17 cellular contexts compared by ENCODE assay signal in the genomic region with DNA sequence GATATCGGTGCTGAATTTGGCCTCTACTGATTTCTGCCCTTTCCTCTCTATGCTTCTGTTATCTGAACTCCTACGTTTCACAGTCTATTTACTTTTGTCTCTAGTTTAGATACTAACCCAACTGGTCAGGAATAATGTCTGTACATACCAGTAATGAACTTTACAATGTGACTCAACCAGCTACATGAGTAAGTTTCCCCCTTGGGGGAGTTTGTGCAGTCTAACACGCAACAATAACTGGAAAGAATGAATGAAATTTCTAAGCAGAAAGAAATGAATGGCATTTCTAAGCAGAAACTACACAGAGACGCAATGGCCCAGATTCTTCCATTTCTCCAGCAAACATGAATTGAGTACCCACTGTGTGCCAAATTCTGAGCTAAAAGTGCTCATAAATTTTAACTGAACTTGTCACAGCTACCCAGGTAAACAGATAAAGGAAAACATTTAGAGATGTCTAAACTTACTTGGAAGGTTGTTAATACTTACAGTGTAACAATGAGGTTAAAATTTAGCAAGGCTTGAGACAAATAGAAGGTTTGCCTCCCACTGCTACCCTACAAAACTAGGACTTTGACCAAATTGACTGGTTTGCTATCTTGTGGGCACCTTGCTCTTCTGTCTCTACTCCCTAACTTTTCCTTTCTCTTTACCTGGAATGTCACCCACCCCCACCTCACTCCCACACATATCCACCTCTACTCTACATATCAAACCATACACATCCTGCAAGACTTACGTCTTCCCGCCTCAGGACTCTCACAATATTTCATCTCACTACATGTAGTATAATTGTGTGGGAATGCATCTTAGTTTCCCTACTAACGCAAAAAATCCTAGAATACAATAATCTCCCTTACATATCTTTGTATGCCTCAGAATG. TPM values are rescaled to one million over a fixed set of nuclear protein-coding genes. Genes with fewer than 3 reads are reported as not detected.
DNase-seq lines count a peak whose midpoint lies in the region; ATAC-seq, FAIRE-seq and TF ChIP-seq lines count a peak whose summit lies in the region.
"Had no signal": no experiment of that assay in that cellular context is flagged by ENCODE, and none has a peak within 500 bp of the region (broad histone marks: within the 10 kb centered on the region; RNA-seq: fewer than 3 reads in every experiment).

No MANE protein-coding gene starts in this region.

- H3K9ac ChIP-seq in adipocyte (ENCODE audit: low read length) (no peak overlapping the region), kidney (ENCODE audit: low read length in 2 of 2) (no peak overlapping the region)

- H3K27ac Mint-ChIP-seq in activated naive CD4-positive, alpha-beta T cell treated with anti-CD3 and anti-CD28 coated beads for 36 hours, result no peak overlapping the region
- H3K27ac Mint-ChIP-seq: CD4-positive, CD25-positive, alpha-beta regulatory T cell; IgD-negative memory B cell; T-helper 17 cell had no signal

- peak overlapping the region; percentile 63 for H3K4me2 ChIP-seq in A549

- H3K4me1 Mint-ChIP-seq in activated naive CD4-positive, alpha-beta T cell treated with anti-CD3 and anti-CD28 coated beads for 36 hours (ENCODE audit: low read depth), result peaks cover 3% of the 10 kb centered on the region
- H3K4me1 Mint-ChIP-seq: CD4-positive, CD25-positive, alpha-beta regulatory T cell; IgD-negative memory B cell had no signal

- TF ChIP-seq POLR2A in A549 (IDR thresholded peaks at IDR 0.05; ENCODE audit: low read length), result no peak

- no peak overlapping the region for H3K4me3 Mint-ChIP-seq in activated naive CD4-positive, alpha-beta T cell treated with anti-CD3 and anti-CD28 coated beads for 36 hours
- H3K4me3 Mint-ChIP-seq: CD4-positive, CD25-positive, alpha-beta regulatory T cell; IgD-negative memory B cell; T-helper 17 cell had no signal

- ATAC-seq in A549 (peak; percentile 75 to 79), GM19467 (IDR thresholded peaks at IDR 0.05; ENCODE audit: unreplicated experiment) (no peak)
- ATAC-seq: T-helper 17 cell had no signal

- H3K4me3 ChIP-seq in A549, result no peak overlapping the region
- no peak overlapping the region for H3K4me3 ChIP-seq in adipocyte (ENCODE audit: low read length)
- peak overlapping the region in 1 of 2 donors; percentile 1 for H3K4me3 ChIP-seq in kidney (ENCODE audit: low read length in 2 of 2)
- H3K4me3 ChIP-seq: adrenal gland, skin epidermis, uterus had no signal

- H3K36me3 ChIP-seq in adipocyte (ENCODE audit: control insufficient read depth, insufficient read depth, low read length, severe bottlenecking) (no peaks in the 10 kb centered on the region), kidney (ENCODE audit: control insufficient read depth in 1 of 2, insufficient read depth in 2 of 2, low read length in 2 of 2) (no peaks in the 10 kb centered on the region)
- H3K36me3 ChIP-seq: adrenal gland, uterus had no signal

- TF ChIP-seq RAD21 in A549 (conservative IDR thresholded peaks at IDR 0.05 in 1 of 2, IDR thresholded peaks at IDR 0.05 in 1 of 2), result peak; percentile 40 to 54

- POLR2A ChIA-PET in A549 (lab: Yijun Ruan, JAX), result interaction anchor here (0.6 to 1.3 kb wide), 2 partner anchors 55 to 56 kb away, joined by 3 to 6 read pairs; a partner anchor contains a TSS

- intact Hi-C loops in kidney (cut with DNase I), result no loop called here
- intact Hi-C loops in activated naive CD4-positive, alpha-beta T cell treated with anti-CD3 and anti-CD28 coated beads for 36 hours (cut with micrococcal nuclease), result no loop called here

- DNase-seq in A549 (ENCODE audit: low read depth in 1 of 2, low spot score in 1 of 2) (peak; percentile 62 to 96), ELR (ENCODE audit: low read depth) (peak; percentile 91), adipocyte (ENCODE audit: low read depth) (peak; percentile 94), hepatic stellate cell (ENCODE audit: low spot score) (peak; percentile 75), kidney (no peak), NCI-H2081 treated with DMSO at 0.1 percent for 48 hours (lab: John Stamatoyannopoulos, UW) (no peak)
- DNase-seq in activated naive CD4-positive, alpha-beta T cell treated with anti-CD3 and anti-CD28 coated beads for 36 hours, result no peak
- DNase-seq: activated CD8-positive, alpha-beta memory T cell treated with anti-CD3 and anti-CD28 coated beads for 24 hours; adrenal gland; CD4-positive, CD25-positive, alpha-beta regulatory T cell; T-helper 17 cell; uterus had no signal

- no peaks in the 10 kb centered on the region for H3K9me3 Mint-ChIP-seq in activated naive CD4-positive, alpha-beta T cell treated with anti-CD3 and anti-CD28 coated beads for 36 hours
- H3K9me3 Mint-ChIP-seq: IgD-negative memory B cell had no signal

- CTCF ChIA-PET in A549 (lab: Yijun Ruan, JAX), result interaction anchor here (0.8 to 2.0 kb wide), 7 partner anchors 9 to 56 kb away, joined by 3 to 8 read pairs (median 3); a partner anchor contains a TSS
- CTCF ChIA-PET in activated naive CD4-positive, alpha-beta T cell treated with anti-CD3 and anti-CD28 coated beads for 36 hours (lab: Charles Lee), result interaction anchor here (0.9 kb wide), 1 partner anchor 10 kb away, joined by 3 read pairs; no protein-coding TSS in a partner anchor

- H3K4me1 ChIP-seq in A549, result peaks cover 89% of the 10 kb centered on the region
- peaks cover 10% of the 10 kb centered on the region for H3K4me1 ChIP-seq in adipocyte (ENCODE audit: control insufficient read depth, insufficient read depth, low read length)
- H3K4me1 ChIP-seq in kidney (ENCODE audit: control insufficient read depth in 1 of 2, insufficient read depth in 1 of 2, low read depth in 1 of 2, low read length in 2 of 2), result peaks cover 0 to 3% of the 10 kb centered on the region in 2 donors
- H3K4me1 ChIP-seq: adrenal gland, uterus had no signal

- H3K27me3 ChIP-seq in adipocyte (replicated peaks; ENCODE audit: control insufficient read depth, insufficient read depth, low read length), result no peaks in the 10 kb centered on the region
- H3K27me3 ChIP-seq: adrenal gland, uterus had no signal

- TF ChIP-seq CTCF in A549 (IDR thresholded peaks at IDR 0.05) (no peak), kidney (IDR thresholded peaks at IDR 0.05; ENCODE audit: borderline replicate concordance, extremely low read depth, insufficient read depth) (no peak)

- FAIRE-seq in A549 (lab: Jason Lieb, UNC) (peak; percentile 98), kidney (lab: Jason Lieb, UNC) (no peak)
- FAIRE-seq: GM19239 had no signal

- H3K27me3 Mint-ChIP-seq in activated naive CD4-positive, alpha-beta T cell treated with anti-CD3 and anti-CD28 coated beads for 36 hours (ENCODE audit: low read depth), result no peaks in the 10 kb centered on the region
- H3K27me3 Mint-ChIP-seq: IgD-negative memory B cell had no signal

- no peaks in the 10 kb centered on the region for H3K9me3 ChIP-seq in A549
- no peaks in the 10 kb centered on the region for H3K9me3 ChIP-seq in adipocyte (ENCODE audit: control insufficient read depth, low read length)
- H3K9me3 ChIP-seq in kidney (ENCODE audit: control insufficient read depth in 1 of 2, low read length in 2 of 2), result no peaks in the 10 kb centered on the region
- H3K9me3 ChIP-seq: adrenal gland, uterus had no signal

- H3K27ac ChIP-seq in A549 (peak overlapping the region; percentile 92 to 93), kidney (ENCODE audit: low read depth in 2 of 2, low read length in 2 of 2) (no peak overlapping the region)
- H3K27ac ChIP-seq: adrenal gland, skin epidermis, uterus had no signal

- 4% methylated on average over 7 of the region's 7 CpGs for WGBS in A549 (ENCODE audit: missing lambda C conversion rate)

- no peaks in the 10 kb centered on the region for H3K36me3 Mint-ChIP-seq in activated naive CD4-positive, alpha-beta T cell treated with anti-CD3 and anti-CD28 coated beads for 36 hours (ENCODE audit: low read depth)
- H3K36me3 Mint-ChIP-seq: CD4-positive, CD25-positive, alpha-beta regulatory T cell; IgD-negative memory B cell had no signal

- TF ChIP-seq EP300 in A549 (IDR thresholded peaks at IDR 0.05), result peak; percentile 86 to 91; a peak in 4 of 5 replicates

TF ChIP-seq in A549, 52 proteins besides CTCF, POLR2A, EP300 and RAD21 (continues in another document):
- no peak for TF ChIP-seq PHF8 (IDR thresholded peaks at IDR 0.05; ENCODE audit: borderline replicate concordance, low read depth)
- TF ChIP-seq FOSL2 (IDR thresholded peaks at IDR 0.05), result peak; percentile 90
- peak; percentile 99 for TF ChIP-seq FOSL2 (CRISPR knock-in tag; IDR thresholded peaks at IDR 0.05)
- peak; percentile 98 for TF ChIP-seq GATA3 (IDR thresholded peaks at IDR 0.05; ENCODE audit: borderline replicate concordance)

RNA-seq across cellular contexts. Expression of a gene that starts 11.7 kb away (rescaled TPM):
- polyA plus RNA-seq in A549 (2011; rRNA removed) (36.7 and 53.5 TPM in 2 replicates), A549 (2017; fragmentation: RNase III; extraction: RNeasy Plus Mini Kit Qiagen cat#74134 plus additional on column Dnase treatment) (7.0 to 7.1 TPM (median 7.1 TPM) in 3 replicates), kidney (ENCODE audit: insufficient read depth, low read depth, low replicate concordance) (3.9 TPM)
- 23.0 and 26.7 TPM in 2 replicates for polyA plus RNA-seq in A549 (2012; cell fraction: cytosol; rRNA removed)
- polyA plus RNA-seq in A549 (2012; cell fraction: nucleus; rRNA removed), result 13.4 and 23.4 TPM in 2 replicates
- 26.4 and 35.0 TPM in 2 replicates for polyA minus RNA-seq in A549 (2011; rRNA and poly(A)+ RNA removed)
- total RNA-seq in kidney, result 12.4 TPM
- under 1 TPM in 1 of 2 experiments, not detected in 1; 0.21 TPM for total RNA-seq in activated naive CD4-positive, alpha-beta T cell treated with anti-CD3 and anti-CD28 coated beads for 36 hours
- total RNA-seq: adrenal gland; CD4-positive, CD25-positive, alpha-beta regulatory T cell; H4; T-helper 17 cell had no signal
- polyA plus RNA-seq: CD4-positive, CD25-positive, alpha-beta regulatory T cell; IgD-negative memory B cell had no signal

RNA-seq across cellular contexts. Expression of a gene that starts 39.1 kb away (rescaled TPM):
- polyA plus RNA-seq in A549 (2011; rRNA removed) (0.08 TPM in 1 of 2 replicates, not detected in the other), A549 (2017; fragmentation: RNase III; extraction: RNeasy Plus Mini Kit Qiagen cat#74134 plus additional on column Dnase treatment) (not detected in 3 replicates), kidney (ENCODE audit: insufficient read depth, low read depth, low replicate concordance) (not detected)
- polyA plus RNA-seq in A549 (2012; cell fraction: cytosol; rRNA removed), result 0.01 TPM in 1 of 2 replicates, not detected in the other
- not detected in 2 replicates for polyA plus RNA-seq in A549 (2012; cell fraction: nucleus; rRNA removed)
- 0.39 TPM in 1 of 2 replicates, not detected in the other for polyA minus RNA-seq in A549 (2011; rRNA and poly(A)+ RNA removed)
- not detected for total RNA-seq in kidney
- not detected for total RNA-seq in activated naive CD4-positive, alpha-beta T cell treated with anti-CD3 and anti-CD28 coated beads for 36 hours
- total RNA-seq: adrenal gland; CD4-positive, CD25-positive, alpha-beta regulatory T cell; H4; T-helper 17 cell; uterus had no signal
- polyA plus RNA-seq: adrenal gland; CD4-positive, CD25-positive, alpha-beta regulatory T cell; IgD-negative memory B cell had no signal

RNA-seq across cellular contexts. Expression of a gene that starts 55.6 kb away (rescaled TPM):
- polyA plus RNA-seq in A549 (2011; rRNA removed), result 134 and 193 TPM in 2 replicates
- polyA plus RNA-seq in A549 (2012; cell fraction: cytosol; rRNA removed), result 79.4 and 85.4 TPM in 2 replicates
- 41.2 and 64.4 TPM in 2 replicates for polyA plus RNA-seq in A549 (2012; cell fraction: nucleus; rRNA removed)
- polyA plus RNA-seq in A549 (2017; fragmentation: RNase III; extraction: RNeasy Plus Mini Kit Qiagen cat#74134 plus additional on column Dnase treatment), result 95.1 to 101 TPM (median 98.6 TPM) in 3 replicates
- 107 and 108 TPM in 2 replicates for polyA minus RNA-seq in A549 (2011; rRNA and poly(A)+ RNA removed)
- 23.1 TPM for total RNA-seq in kidney
- polyA plus RNA-seq in kidney (ENCODE audit: insufficient read depth, low read depth, low replicate concordance), result 29.9 TPM
- total RNA-seq in activated naive CD4-positive, alpha-beta T cell treated with anti-CD3 and anti-CD28 coated beads for 36 hours, result 10 to 100 TPM; 22.0 to 22.8 TPM

Comparison
In these comparisons a context has a peak if more than half of its experiments do, and no peak if none do; other contexts are left out.
1. DNase-seq: peak in A549 (2 of 2), ELR (single experiment), adipocyte (single experiment) and hepatic stellate cell (single experiment); none in kidney (single experiment), NCI-H2081 treated with DMSO at 0.1 percent for 48 hours (single experiment) and activated naive CD4-positive, alpha-beta T cell treated with anti-CD3 and anti-CD28 coated beads for 36 hours (single experiment).
2. H3K27ac ChIP-seq: peak in A549 (2 of 2); none in kidney (0 of 2).
3. RNA of a gene that starts 11.7 kb away (total RNA-seq): 12.4 TPM in kidney (single experiment); 0.21 TPM in activated naive CD4-positive, alpha-beta T cell treated with anti-CD3 and anti-CD28 coated beads for 36 hours; every median in the first group is over 10 times any median in the second.